8 cellular contexts compared by ENCODE assay signal in the genomic region with DNA sequence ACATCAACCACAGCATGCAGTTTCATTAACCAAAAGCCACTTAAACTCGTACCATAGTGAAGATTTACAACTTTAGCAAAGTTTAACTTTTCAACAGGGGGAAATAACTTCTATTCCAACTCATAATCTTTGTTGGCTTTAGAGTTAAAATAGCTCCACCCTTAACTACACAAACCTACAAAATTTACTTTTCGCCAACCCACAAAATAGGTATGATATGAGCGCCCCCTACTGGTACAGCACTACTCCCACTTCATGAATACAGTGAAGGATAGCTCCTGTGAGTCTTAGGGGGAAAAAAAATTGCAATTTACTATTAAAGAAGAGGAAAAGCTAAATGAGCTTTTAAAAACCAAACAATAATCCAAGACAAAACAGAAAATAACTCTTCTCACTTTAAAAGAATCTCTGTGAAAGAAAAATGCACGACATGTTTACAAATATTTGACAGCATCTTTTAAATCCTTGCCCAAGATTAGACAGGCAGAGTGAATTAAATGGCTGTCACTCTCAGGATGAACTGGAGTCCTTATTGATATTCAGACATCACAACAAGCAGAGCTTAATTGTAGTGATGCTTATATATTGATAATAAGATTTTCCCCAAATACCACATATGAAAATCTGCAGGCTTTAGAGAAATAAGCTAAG. TPM values are rescaled to one million over a fixed set of nuclear protein-coding genes. Genes with fewer than 3 reads are reported as not detected.
A peak's percentile ranks its signal among the peaks of the same experiment; 100 is the strongest.
DNase-seq lines count a peak whose midpoint lies in the region; ATAC-seq and TF ChIP-seq lines count a peak whose summit lies in the region.

No MANE protein-coding gene starts in this region.

- DNase-seq in DMS53 treated with DMSO at 0.1 percent for 48 hours (lab: John Stamatoyannopoulos, UW; ENCODE audit: unreplicated experiment) (peak; percentile 63), LHCN-M2 (ENCODE audit: low read depth) (peak; percentile 84), SK-N-SH (peak; percentile 12), heart left ventricle (peak in 3 of 5 donors; percentile 57 to 63 (median 63)), renal cortical epithelial cell (ENCODE audit: low read depth) (peak; percentile 52), T1000 (lab: John Stamatoyannopoulos, UW) (no peak)
- DNase-seq in activated naive CD4-positive, alpha-beta T cell treated with anti-CD3 and anti-CD28 coated beads, Interleukin-2, amount 50 U/mL, for 16 hours, result peak; percentile 62

- no peaks in the 10 kb centered on the region for H3K79me2 ChIP-seq in SK-N-SH (ENCODE audit: insufficient read depth)

- peak; percentile 95 for TF ChIP-seq RAD21 in SK-N-SH (IDR thresholded peaks at IDR 0.05; ENCODE audit: low read length)

- H3K9me2 ChIP-seq in SK-N-SH, result no peaks in the 10 kb centered on the region

- H3K9me3 ChIP-seq in SK-N-SH, result no peaks in the 10 kb centered on the region
- H3K9me3 ChIP-seq in heart left ventricle, result no peaks in the 10 kb centered on the region

- no peaks in the 10 kb centered on the region for H3K27me3 ChIP-seq in SK-N-SH (ENCODE audit: insufficient read depth)
- H3K27me3 ChIP-seq in heart left ventricle, result peaks cover 0 to 4% (median 0%) of the 10 kb centered on the region in 9 donors

- H3K36me3 ChIP-seq in SK-N-SH (replicated peaks in 1 of 2; ENCODE audit: control insufficient read depth in 1 of 2, insufficient read depth in 2 of 2, low read length in 1 of 2), result no peaks in the 10 kb centered on the region
- H3K36me3 ChIP-seq in heart left ventricle, result no peaks in the 10 kb centered on the region

- no peak for TF ChIP-seq POLR2A in heart left ventricle (IDR thresholded peaks at IDR 0.05)

- H3K4me1 ChIP-seq in SK-N-SH (ENCODE audit: control insufficient read depth in 1 of 2, insufficient read depth in 2 of 2, low read depth in 1 of 2, low read length in 1 of 2) (no peaks in the 10 kb centered on the region), heart left ventricle (peaks cover 0 to 10% (median 0%) of the 10 kb centered on the region in 12 donors)

- WGBS in SK-N-SH (ENCODE audit: low lambda C conversion rate), result 26% methylated on average over 4 of the region's 4 CpGs
- WGBS in heart left ventricle, 4 donors, result 11 to 18% (median 15%) methylated on average over 4 of the region's 4 CpGs

- H3K4me3 ChIP-seq in SK-N-SH (ENCODE audit: low read depth in 2 of 2, low read length in 1 of 2) (no peak overlapping the region; a peak in 1 of 4 replicates), heart left ventricle (peak overlapping the region in 7 of 12 donors; percentile 8 to 36 (median 22))

- no peaks in the 10 kb centered on the region for H3F3A ChIP-seq in SK-N-SH (replicated peaks; ENCODE audit: insufficient read depth)

- POLR2A ChIA-PET in SK-N-SH (lab: Yijun Ruan, JAX), result interaction anchor here (1.1 kb wide), 1 partner anchor 351 kb away, joined by 5 read pairs; no protein-coding TSS in a partner anchor

- TF ChIP-seq CTCF in SK-N-SH (IDR thresholded peaks at IDR 0.05), result peak; percentile 99
- TF ChIP-seq CTCF in heart left ventricle (IDR thresholded peaks at IDR 0.05), result peak; percentile 81 to 97 (median 94)

- H2AFZ ChIP-seq in SK-N-SH (ENCODE audit: low read depth), result no peak overlapping the region

- ATAC-seq in GM21526 (IDR thresholded peaks at IDR 0.05; ENCODE audit: low FRiP score, unreplicated experiment) (peak; percentile 93), heart left ventricle (peak; percentile 64 to 89 (median 80))

- no peak overlapping the region for H3K27ac ChIP-seq in SK-N-SH (ENCODE audit: low read depth in 2 of 2, low read length in 1 of 2)
- peak overlapping the region in 1 of 12 donors; percentile 21 for H3K27ac ChIP-seq in heart left ventricle

- H4K20me1 ChIP-seq in SK-N-SH (ENCODE audit: insufficient read depth), result no peaks in the 10 kb centered on the region

- H3K4me2 ChIP-seq in SK-N-SH, result no peak overlapping the region

- CTCF ChIA-PET in SK-N-SH (lab: Yijun Ruan, JAX), result interaction anchor here (0.5 to 5.0 kb wide), 104 partner anchors 9 to 1568 kb away, joined by 3 to 306 read pairs (median 4); a partner anchor contains a TSS

- TF ChIP-seq EP300 in SK-N-SH (IDR thresholded peaks at IDR 0.05; ENCODE audit: borderline replicate concordance in 1 of 2, low read depth in 1 of 2, low read length in 1 of 2), result no peak

- no peak overlapping the region for H3K9ac ChIP-seq in SK-N-SH

- intact Hi-C loops in heart left ventricle (cut with DNase I), result loop anchor here (1.0 to 10.0 kb wide), 7 partner anchors 292 to 608 kb away; no protein-coding TSS in a partner anchor

TF ChIP-seq in SK-N-SH, 30 proteins besides CTCF, POLR2A, EP300 and RAD21:
- peak; percentile 91 for TF ChIP-seq SMC3 (IDR thresholded peaks at IDR 0.05; ENCODE audit: low read depth, low read length)
- no peak for TF ChIP-seq RXRA (IDR thresholded peaks at IDR 0.05; ENCODE audit: borderline replicate concordance, low read depth)

RNA-seq across cellular contexts. Expression of a gene that starts 32.2 kb away (rescaled TPM):
- total RNA-seq in LHCN-M2 (2014; rRNA removed) (64.1 and 72.6 TPM in 2 replicates), heart left ventricle (under 1 TPM in 3 of 9 donors, not detected in 6; 0.11 to 0.44 (median 0.35) TPM), renal cortical epithelial cell (not detected in 2 replicates)
- polyA plus RNA-seq in LHCN-M2 (2012), result 27.8 TPM
- polyA plus RNA-seq in SK-N-SH (2012; rRNA removed) (5.4 and 5.8 TPM in 2 replicates), heart left ventricle (under 1 TPM in 1 of 2 donors, not detected in 1; 0.08 TPM)
- 6.8 and 7.0 TPM in 2 replicates for polyA plus RNA-seq in SK-N-SH (2012; cell fraction: cytosol; rRNA removed)
- polyA plus RNA-seq in SK-N-SH (2012; cell fraction: nucleus; rRNA removed), result 2.1 and 2.9 TPM in 2 replicates

Comparison
In these comparisons a context has a peak if more than half of its experiments do, and no peak if none do; other contexts are left out.
1. H3K4me3 ChIP-seq: peak in heart left ventricle (7 of 12); none in SK-N-SH (0 of 2).
2. RNA of a gene that starts 32.2 kb away (total RNA-seq): 64.1 to 72.6 TPM in LHCN-M2; 0.11 to 0.44 TPM in heart left ventricle and not detected in renal cortical epithelial cell; every median in the first group is over 10 times any median in the second.